11 cellular contexts compared by ENCODE assay signal in genomic region chr16:31010943-31011342, GRCh38. TPM values are rescaled to one million over a fixed set of nuclear protein-coding genes. Genes with fewer than 3 reads are reported as not detected.
DNase-seq lines count a peak whose midpoint lies in the region; ATAC-seq, FAIRE-seq and TF ChIP-seq lines count a peak whose summit lies in the region.
"Had no signal": no experiment of that assay in that cellular context is flagged by ENCODE, and none has a peak within 500 bp of the region (broad histone marks: within the 10 kb centered on the region; RNA-seq: fewer than 3 reads in every experiment).

No MANE protein-coding gene starts in this region.

- peaks cover 10 to 20% (median 14%) of the 10 kb centered on the region in 3 donors for H3K4me1 Mint-ChIP-seq in CD8-positive, alpha-beta memory T cell

- no peak overlapping the region for H4K5ac ChIP-seq in H1 (ENCODE audit: insufficient read length, low read depth, low read length)

- H3K79me2 ChIP-seq in H1 (ENCODE audit: control insufficient read depth in 1 of 2, insufficient read depth in 2 of 2, low read length in 2 of 2): peaks cover 0 to 4% of the 10 kb centered on the region in 2 experiments; a peak in 1 of 4 replicates

- no peaks in the 10 kb centered on the region for H3K36me3 Mint-ChIP-seq in CD8-positive, alpha-beta memory T cell

- no peak for TF ChIP-seq EP300 in H1 (IDR thresholded peaks at IDR 0.05; ENCODE audit: borderline replicate concordance in 1 of 2, low read depth in 2 of 2, low read length in 2 of 2)

- H3K4me1 ChIP-seq in CD8-positive, alpha-beta memory T cell (ENCODE audit: insufficient read depth, low read length): peaks cover 6% of the 10 kb centered on the region
- H3K4me1 ChIP-seq in H1 (replicated peaks in 1 of 4; ENCODE audit: control insufficient read depth in 3 of 4, insufficient read depth in 4 of 4, low read length in 3 of 4) (peaks cover 4 to 18% (median 6%) of the 10 kb centered on the region in 4 experiments), neuronal stem cell (ENCODE audit: control insufficient read depth in 2 of 2, insufficient read depth in 1 of 2, low read depth in 1 of 2, low read length in 2 of 2) (peaks cover 13 to 14% of the 10 kb centered on the region in 2 donors)

- H3K18ac ChIP-seq in H1 (ENCODE audit: extremely low read depth, low read length): no peak overlapping the region
- H3K18ac ChIP-seq in neuronal stem cell (ENCODE audit: low read length): peak overlapping the region; percentile 78

- H3K36me3 ChIP-seq in CD8-positive, alpha-beta memory T cell (ENCODE audit: insufficient read depth, low read length): no peaks in the 10 kb centered on the region
- no peaks in the 10 kb centered on the region for H3K36me3 ChIP-seq in H1 (ENCODE audit: control insufficient read depth in 2 of 4, insufficient read depth in 4 of 4, low read length in 3 of 4)
- H3K36me3 ChIP-seq in neuronal stem cell (replicated peaks in 1 of 2; ENCODE audit: control insufficient read depth in 2 of 2, insufficient read depth in 2 of 2, low read length in 2 of 2): no peaks in the 10 kb centered on the region

- peak overlapping the region; percentile 65 for H2BK15ac ChIP-seq in H1 (ENCODE audit: low read length)
- peak overlapping the region; percentile 51 for H2BK15ac ChIP-seq in neuronal stem cell (ENCODE audit: low read length)

- no peak overlapping the region for H3K27ac ChIP-seq in CD8-positive, alpha-beta memory T cell (ENCODE audit: low read depth, low read length)
- no peak overlapping the region for H3K27ac ChIP-seq in H1 (ENCODE audit: low read depth, low read length)
- H3K27ac ChIP-seq in neuronal stem cell (replicated peaks; ENCODE audit: low read length): no peak overlapping the region

- H3K4ac ChIP-seq in H1 (replicated peaks; ENCODE audit: insufficient read length, low read depth, low read length) (peak overlapping the region; percentile 21), neuronal stem cell (ENCODE audit: low read length) (no peak overlapping the region)

- H3K79me1 ChIP-seq in H1 (ENCODE audit: low read depth, low read length) (0 out of 2 replicates have a peak, but pooled peaks cover 2% of the 10 kb centered on the region), neuronal stem cell (ENCODE audit: low read depth, low read length) (no peaks in the 10 kb centered on the region)

- H3K4me2 ChIP-seq in H1 (ENCODE audit: insufficient read depth in 1 of 2, low read depth in 2 of 2, low read length in 2 of 2) (peak overlapping the region; percentile 61 to 74), neuronal stem cell (ENCODE audit: insufficient read depth, low read length, poor library complexity, severe bottlenecking) (peak overlapping the region; percentile 76)

- H3K9ac ChIP-seq in H1 (replicated peaks in 1 of 4; ENCODE audit: extremely low read depth in 1 of 4, low read depth in 3 of 4, low read length in 3 of 4) (no peak overlapping the region), neuronal stem cell (ENCODE audit: low read depth, low read length, poor library complexity) (no peak overlapping the region)

- no peak overlapping the region for H2BK120ac ChIP-seq in H1 (replicated peaks; ENCODE audit: low read depth, low read length)
- no peak overlapping the region for H2BK120ac ChIP-seq in neuronal stem cell (ENCODE audit: low read depth, low read length)

- H3K56ac ChIP-seq in H1 (replicated peaks; ENCODE audit: insufficient read length, low read depth, low read length): no peak overlapping the region

- H3K9me3 ChIP-seq in CD8-positive, alpha-beta memory T cell (ENCODE audit: low read length): no peaks in the 10 kb centered on the region
- H3K9me3 ChIP-seq in H1 (ENCODE audit: insufficient read depth in 2 of 2, low read depth in 1 of 2, low read length in 1 of 2) (no peaks in the 10 kb centered on the region), neuronal stem cell (replicated peaks in 1 of 2; ENCODE audit: control insufficient read depth in 2 of 2, insufficient read depth in 1 of 2, low read depth in 1 of 2, low read length in 2 of 2) (no peaks in the 10 kb centered on the region)

- peak overlapping the region; percentile 66 to 82 (median 70) for H3K4me3 Mint-ChIP-seq in CD8-positive, alpha-beta memory T cell
- H3K4me3 Mint-ChIP-seq: dendritic cell treated with granulocyte-macrophage colony-stimulating factor and Interleukin-4, amounts not matched to agents 40 ng/mL and 50 ng/mL, for 4 days had no signal

- H3K4me3 ChIP-seq in CD8-positive, alpha-beta memory T cell (ENCODE audit: low read length): peak overlapping the region; percentile 49
- H3K4me3 ChIP-seq in H1 (ENCODE audit: extremely low read depth in 1 of 4, insufficient read depth in 2 of 4, low read depth in 3 of 4, low read length in 4 of 4) (peak overlapping the region; percentile 36 to 63 (median 39)), neuronal stem cell (ENCODE audit: low read length in 2 of 2) (peak overlapping the region; percentile 54 to 74)

- no peak overlapping the region for H4K91ac ChIP-seq in H1 (replicated peaks; ENCODE audit: insufficient read length, low read length)
- H4K91ac ChIP-seq in neuronal stem cell (ENCODE audit: low read depth, low read length, poor library complexity): peak overlapping the region; percentile 14

- H2BK5ac ChIP-seq in H1 (ENCODE audit: low read depth, low read length) (no peak overlapping the region), neuronal stem cell (ENCODE audit: low read length) (no peak overlapping the region)

- H2BK12ac ChIP-seq in H1 (ENCODE audit: low read depth, low read length) (no peak overlapping the region), neuronal stem cell (ENCODE audit: low read length) (no peak overlapping the region)

- H3K23me2 ChIP-seq in H1 (ENCODE audit: low read depth, low read length): peaks cover 1% of the 10 kb centered on the region; the same call in 1 of the 2 replicates

- H3K27ac Mint-ChIP-seq in CD8-positive, alpha-beta memory T cell: peak overlapping the region in 1 of 8 donors; percentile 68
- H3K27ac Mint-ChIP-seq: dendritic cell treated with granulocyte-macrophage colony-stimulating factor and Interleukin-4, amounts not matched to agents 40 ng/mL and 50 ng/mL, for 4 days had no signal

- H4K8ac ChIP-seq in H1 (ENCODE audit: extremely low read depth, insufficient read depth, low read length): no peak overlapping the region
- peak overlapping the region; percentile 26 for H4K8ac ChIP-seq in neuronal stem cell (ENCODE audit: low read depth, low read length)

- no peak overlapping the region for H2AK5ac ChIP-seq in H1 (ENCODE audit: low read depth, low read length)
- peak overlapping the region; percentile 59 for H2AK5ac ChIP-seq in neuronal stem cell (ENCODE audit: low read depth, low read length)

- no peak for FAIRE-seq in H1 (lab: Jason Lieb, UNC)

- H3K23ac ChIP-seq in H1 (ENCODE audit: insufficient read length): no peak overlapping the region
- no peak overlapping the region for H3K23ac ChIP-seq in neuronal stem cell (ENCODE audit: low read depth, low read length, poor library complexity)

- H3K27me3 ChIP-seq in CD8-positive, alpha-beta memory T cell (ENCODE audit: insufficient read depth, low read length, poor library complexity, severe bottlenecking): peaks cover 9% of the 10 kb centered on the region
- no peaks in the 10 kb centered on the region; a peak in 2 of 7 replicates for H3K27me3 ChIP-seq in H1 (replicated peaks in 1 of 4; ENCODE audit: control insufficient read depth in 3 of 4, extremely low read depth in 1 of 4, insufficient read depth in 3 of 4, low read length in 3 of 4)
- peaks cover 0 to 3% (median 3%) of the 10 kb centered on the region in 3 experiments for H3K27me3 ChIP-seq in neuronal stem cell (ENCODE audit: control insufficient read depth in 3 of 3, insufficient read depth in 3 of 3, low read depth in 1 of 3, low read length in 3 of 3)

- TF ChIP-seq RAD21 in H1 (IDR thresholded peaks at IDR 0.05 in 1 of 2, conservative IDR thresholded peaks at IDR 0.05 in 1 of 2; ENCODE audit: low read depth in 2 of 2, low read length in 2 of 2): no peak

- DNase-seq in CD8-positive, alpha-beta memory T cell: no peak
- DNase-seq in NCI-H69 (lab: John Stamatoyannopoulos, UW): peak; percentile 60
- DNase-seq in H1 (ENCODE audit: low read depth in 1 of 2, low spot score in 2 of 2): no peak
- DNase-seq in neuronal stem cell (ENCODE audit: low spot score): no peak
- DNase-seq in AML-193 (lab: John Stamatoyannopoulos, UW): no peak
- no peak for DNase-seq in ACHN
- DNase-seq in GDM1 (lab: John Stamatoyannopoulos, UW): no peak
- DNase-seq: kidney glomerular epithelial cell had no signal

- H3K27me3 Mint-ChIP-seq in CD8-positive, alpha-beta memory T cell: peaks cover 32 to 41% of the 10 kb centered on the region in 2 donors

- CTCF ChIA-PET in CD8-positive, alpha-beta memory T cell (lab: Charles Lee): no interaction called here
- CTCF ChIA-PET in H1 (lab: Charles Lee; ENCODE audit: partially characterized antibody): interaction anchor here (0.6 to 2.2 kb wide), 2 partner anchors 16 to 26 kb away, joined by 3 to 8 read pairs; partner anchors contain the start of gene HSD3B7

- no peak for TF ChIP-seq POLR2A in H1 (IDR thresholded peaks at IDR 0.05; ENCODE audit: control extremely low read depth in 1 of 2, low read depth in 2 of 2, low read length in 2 of 2)

- no peak for ATAC-seq in GM18520 (IDR thresholded peaks at IDR 0.05; ENCODE audit: unreplicated experiment)
- ATAC-seq: Panc1 had no signal

- no peaks in the 10 kb centered on the region for H3K9me3 Mint-ChIP-seq in CD8-positive, alpha-beta memory T cell

- H3K14ac ChIP-seq in H1 (ENCODE audit: insufficient read length) (no peak overlapping the region), neuronal stem cell (ENCODE audit: low read length) (no peak overlapping the region)

- in situ Hi-C loops in ACHN (cut with HindIII; ENCODE audit: low pct_ligation_motif_present, low pct_unique_long_range_greater_than_20kb, low sequenced_read_pairs): no loop called here

- peaks cover 0 to 4% of the 10 kb centered on the region in 2 experiments for H4K20me1 ChIP-seq in H1 (replicated peaks in 1 of 2; ENCODE audit: control insufficient read depth in 1 of 2, insufficient read depth in 2 of 2, low read length in 2 of 2)

- 59% methylated on average over 14 of the region's 14 CpGs; no CpG with 5 or more reads in 1 of the 2 experiments for WGBS in H1 (ENCODE audit: extremely low coverage in 1 of 2, insufficient coverage in 1 of 2, insufficient read length in 1 of 2, insufficient replicate concordance in 2 of 2, low coverage in 1 of 2, low lambda C conversion rate in 2 of 2, missing lambda C conversion rate in 1 of 2), 2 experiments
- WGBS in neuronal stem cell (ENCODE audit: extremely low coverage in 2 of 2, insufficient read length in 2 of 2, insufficient replicate concordance in 1 of 2), 2 donors: no CpG with 5 or more reads among the region's 14 CpGs

- H2BK20ac ChIP-seq in H1 (ENCODE audit: low read length): 0 out of 2 replicates have a peak overlapping the region, but pooled peaks have one; percentile 18

- H2AFZ ChIP-seq in H1 (ENCODE audit: low read length) (peak overlapping the region; percentile 77), neuronal stem cell (ENCODE audit: low read length) (peak overlapping the region; percentile 94)

- POLR2A ChIA-PET in CD8-positive, alpha-beta memory T cell (lab: Charles Lee): no interaction called here
- POLR2A ChIA-PET in H1 (lab: Charles Lee; ENCODE audit: partially characterized antibody): interaction anchor here (0.5 to 1.1 kb wide), 3 partner anchors 27 to 197 kb away, joined by 3 to 4 read pairs (median 3); no protein-coding TSS in a partner anchor

- no peak for TF ChIP-seq CTCF in H1 (IDR thresholded peaks at IDR 0.05; ENCODE audit: control extremely low read depth in 1 of 3, insufficient read depth in 1 of 3, low read depth in 1 of 3, low read length in 3 of 3)

RNA-seq across cellular contexts. Expression of gene STX1B, which starts 0.5 kb away (rescaled TPM):
- under 1 TPM; 0.40 to 0.79 TPM for total RNA-seq in CD8-positive, alpha-beta memory T cell
- 0.03 TPM for polyA plus RNA-seq in CD8-positive, alpha-beta memory T cell
- total RNA-seq in H1 (2021; fragmentation: NEBNext Ultra II Directional; extraction: Animal tissue kit (Norgen Biotek cat#: 25700)): 18.0 and 20.2 TPM in 2 replicates
- 8.9 and 14.6 TPM in 2 replicates for polyA plus RNA-seq in H1 (2011; rRNA removed)
- 11.0 TPM for polyA plus RNA-seq in H1 (2011; cell fraction: cytosol; rRNA removed)
- polyA plus RNA-seq in H1 (2011; cell fraction: nucleus; rRNA removed): 35.1 TPM
- polyA plus RNA-seq in H1 (2012, experiment 1 of 2): 10.7 to 16.1 TPM (median 14.3 TPM) in 4 replicates
- polyA plus RNA-seq in H1 (2012, experiment 2 of 2): 5.6 TPM
- polyA plus RNA-seq in H1 (2013, experiment 1 of 2): 10.6 TPM
- polyA plus RNA-seq in H1 (2013, experiment 2 of 2): 11.2 TPM
- 10.7 and 12.1 TPM in 2 replicates for polyA minus RNA-seq in H1 (2011; rRNA and poly(A)+ RNA removed)
- polyA minus RNA-seq in H1 (2011; cell fraction: cytosol; rRNA and poly(A)+ RNA removed): 9.2 TPM
- 11.6 TPM for polyA minus RNA-seq in H1 (2011; cell fraction: nucleus; rRNA and poly(A)+ RNA removed)
- polyA plus RNA-seq in neuronal stem cell (2013, experiment 1 of 2): 11.9 TPM
- polyA plus RNA-seq in neuronal stem cell (2013, experiment 2 of 2): 10.7 TPM

RNA-seq across cellular contexts. Expression of gene STX4, which starts 22.4 kb away (rescaled TPM):
- 10 to 100 TPM; 53.0 to 55.0 TPM for total RNA-seq in CD8-positive, alpha-beta memory T cell
- polyA plus RNA-seq in CD8-positive, alpha-beta memory T cell: 34.5 TPM
- total RNA-seq in H1 (2021; fragmentation: NEBNext Ultra II Directional; extraction: Animal tissue kit (Norgen Biotek cat#: 25700)): 32.3 and 39.2 TPM in 2 replicates
- 25.8 and 32.1 TPM in 2 replicates for polyA plus RNA-seq in H1 (2011; rRNA removed)
- polyA plus RNA-seq in H1 (2011; cell fraction: cytosol; rRNA removed): 32.7 TPM
- polyA plus RNA-seq in H1 (2011; cell fraction: nucleus; rRNA removed): 52.9 TPM
- 44.8 to 51.5 TPM (median 47.5 TPM) in 4 replicates for polyA plus RNA-seq in H1 (2012, experiment 1 of 2)
- 16.4 TPM for polyA plus RNA-seq in H1 (2012, experiment 2 of 2)
- polyA plus RNA-seq in H1 (2013, experiment 1 of 2): 39.8 TPM
- 42.0 TPM for polyA plus RNA-seq in H1 (2013, experiment 2 of 2)
- 14.5 and 27.1 TPM in 2 replicates for polyA minus RNA-seq in H1 (2011; rRNA and poly(A)+ RNA removed)
- polyA minus RNA-seq in H1 (2011; cell fraction: cytosol; rRNA and poly(A)+ RNA removed): 16.4 TPM
- 12.5 TPM for polyA minus RNA-seq in H1 (2011; cell fraction: nucleus; rRNA and poly(A)+ RNA removed)
- polyA plus RNA-seq in neuronal stem cell (2013, experiment 1 of 2): 28.2 TPM
- polyA plus RNA-seq in neuronal stem cell (2013, experiment 2 of 2): 26.9 TPM

RNA-seq across cellular contexts. Expression of gene HSD3B7, which starts 25.9 kb away (rescaled TPM):
- 1 to 10 TPM; 1.6 to 2.1 TPM for total RNA-seq in CD8-positive, alpha-beta memory T cell
- not detected for polyA plus RNA-seq in CD8-positive, alpha-beta memory T cell
- 2.9 and 3.1 TPM in 2 replicates for total RNA-seq in H1 (2021; fragmentation: NEBNext Ultra II Directional; extraction: Animal tissue kit (Norgen Biotek cat#: 25700))
- polyA plus RNA-seq in H1 (2011; rRNA removed): 6.6 and 9.8 TPM in 2 replicates
- 5.6 TPM for polyA plus RNA-seq in H1 (2011; cell fraction: cytosol; rRNA removed)
- 9.9 TPM for polyA plus RNA-seq in H1 (2011; cell fraction: nucleus; rRNA removed)
- polyA plus RNA-seq in H1 (2012, experiment 1 of 2): 1.2 to 4.1 TPM (median 3.8 TPM) in 4 replicates
- 5.2 TPM for polyA plus RNA-seq in H1 (2012, experiment 2 of 2)
- 2.6 TPM for polyA plus RNA-seq in H1 (2013, experiment 1 of 2)
- polyA plus RNA-seq in H1 (2013, experiment 2 of 2): 2.5 TPM
- polyA minus RNA-seq in H1 (2011; rRNA and poly(A)+ RNA removed): 2.3 and 2.9 TPM in 2 replicates
- 1.7 TPM for polyA minus RNA-seq in H1 (2011; cell fraction: cytosol; rRNA and poly(A)+ RNA removed)
- polyA minus RNA-seq in H1 (2011; cell fraction: nucleus; rRNA and poly(A)+ RNA removed): 2.2 TPM
- 0.73 TPM for polyA plus RNA-seq in neuronal stem cell (2013, experiment 1 of 2)
- polyA plus RNA-seq in neuronal stem cell (2013, experiment 2 of 2): 0.64 TPM

RNA-seq across cellular contexts. Expression of gene SETD1A, which starts 53.4 kb away (rescaled TPM):
- 10 to 100 TPM; 24.7 to 28.8 TPM for total RNA-seq in CD8-positive, alpha-beta memory T cell
- polyA plus RNA-seq in CD8-positive, alpha-beta memory T cell: 2.6 TPM
- 29.0 and 29.6 TPM in 2 replicates for total RNA-seq in H1 (2021; fragmentation: NEBNext Ultra II Directional; extraction: Animal tissue kit (Norgen Biotek cat#: 25700))
- 4.8 and 8.3 TPM in 2 replicates for polyA plus RNA-seq in H1 (2011; rRNA removed)
- 3.2 TPM for polyA plus RNA-seq in H1 (2011; cell fraction: cytosol; rRNA removed)
- polyA plus RNA-seq in H1 (2011; cell fraction: nucleus; rRNA removed): 20.7 TPM
- polyA plus RNA-seq in H1 (2012, experiment 1 of 2): 23.3 to 31.8 TPM (median 27.5 TPM) in 4 replicates
- polyA plus RNA-seq in H1 (2012, experiment 2 of 2): 13.9 TPM
- polyA plus RNA-seq in H1 (2013, experiment 1 of 2): 18.4 TPM
- 18.0 TPM for polyA plus RNA-seq in H1 (2013, experiment 2 of 2)
- polyA minus RNA-seq in H1 (2011; rRNA and poly(A)+ RNA removed): 3.2 and 4.1 TPM in 2 replicates
- polyA minus RNA-seq in H1 (2011; cell fraction: cytosol; rRNA and poly(A)+ RNA removed): 8.7 TPM
- 9.1 TPM for polyA minus RNA-seq in H1 (2011; cell fraction: nucleus; rRNA and poly(A)+ RNA removed)
- 16.0 TPM for polyA plus RNA-seq in neuronal stem cell (2013, experiment 1 of 2)
- 15.3 TPM for polyA plus RNA-seq in neuronal stem cell (2013, experiment 2 of 2)

Comparison
In these comparisons a context has a peak if more than half of its experiments do, and no peak if none do; other contexts are left out.
1. RNA of gene STX1B, which starts 0.5 kb away (total RNA-seq): 18.0 to 20.2 TPM in H1; 0.40 to 0.79 TPM in CD8-positive, alpha-beta memory T cell; every median in the first group is over 10 times any median in the second.
2. Peak in every context shown above with its lines, with median percentiles within 50 percentile points of each other: H3K4me3 ChIP-seq.